Comparison of ENCODE assay signal across 25 cellular contexts in the genomic region with DNA sequence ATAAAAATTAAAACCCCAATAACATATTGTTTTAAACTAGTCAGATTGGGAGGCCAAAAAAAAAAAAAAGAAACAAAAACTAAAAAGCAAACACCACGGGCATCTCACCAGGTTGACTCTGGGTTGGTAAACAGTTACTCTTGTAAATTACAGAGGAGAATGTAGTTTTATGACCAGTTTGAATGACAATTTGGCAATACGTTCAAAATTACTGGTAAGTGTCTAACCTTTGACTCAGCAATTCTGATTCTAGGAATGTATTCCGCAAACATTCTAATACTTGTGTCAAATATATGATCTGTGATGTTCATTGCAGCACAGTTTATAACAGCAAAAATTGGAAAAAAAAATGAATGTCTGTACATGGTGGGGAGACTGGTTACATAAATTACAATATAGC.
"Had no signal": no experiment of that assay in that cellular context is flagged by ENCODE, and none has a peak within 500 bp of the region (broad histone marks: within the 10 kb centered on the region; RNA-seq: fewer than 3 reads in every experiment).

No MANE protein-coding gene starts in this region.

- H3K27ac Mint-ChIP-seq: activated B cell treated with CpG ODN at 0.5 μM for 24 hours; activated CD4-positive, alpha-beta T cell treated with anti-CD3 and anti-CD28 coated beads, Interleukin-2, amount 10 ng/mL, durations not matched to agents 24 days and 14 days; activated CD8-positive, alpha-beta memory T cell treated with anti-CD3 and anti-CD28 coated beads, Interleukin-2, amount 10 ng/mL, durations not matched to agents 7 days and 5 days; activated naive CD4-positive, alpha-beta T cell treated with anti-CD3 and anti-CD28 coated beads, Interleukin-2, amount 50 U/mL, for 24 hours; activated T-helper 1 cell treated with anti-CD3 and anti-CD28 coated beads, Interleukin-12 subunit alpha, Interleukin-12 subunit beta, Interleukin-2, Interleukin-4 antibody, amounts not matched to agents 30 ng/mL and 10 ng/mL and 1 ng/mL, durations not matched to agents 14 hours and 24 hours and 36 hours; T-helper 17 cell had no signal

- H3K27ac ChIP-seq: breast epithelium had no signal

- H3K4me3 ChIP-seq: breast epithelium, MG63 had no signal

- H3K4me3 Mint-ChIP-seq: activated B cell treated with CpG ODN at 0.5 μM for 24 hours; activated CD4-positive, alpha-beta T cell treated with anti-CD3 and anti-CD28 coated beads, Interleukin-2, amount 10 ng/mL, durations not matched to agents 24 days and 14 days; activated CD8-positive, alpha-beta memory T cell treated with anti-CD3 and anti-CD28 coated beads, Interleukin-2, amount 10 ng/mL, durations not matched to agents 7 days and 5 days; activated naive CD4-positive, alpha-beta T cell treated with anti-CD3 and anti-CD28 coated beads, Interleukin-2, amount 50 U/mL, for 24 hours; activated T-cell treated with anti-CD3 and anti-CD28 coated beads, Interleukin-2, amount 50 U/mL, for 24 hours; activated T-helper 1 cell treated with anti-CD3 and anti-CD28 coated beads, Interleukin-12 subunit alpha, Interleukin-12 subunit beta, Interleukin-2, Interleukin-4 antibody, amounts not matched to agents 30 ng/mL and 10 ng/mL and 1 ng/mL, durations not matched to agents 14 hours and 24 hours and 36 hours; T-helper 17 cell had no signal

- H3K36me3 Mint-ChIP-seq: activated CD8-positive, alpha-beta memory T cell treated with anti-CD3 and anti-CD28 coated beads, Interleukin-2, amount 10 ng/mL, durations not matched to agents 7 days and 5 days; activated naive CD4-positive, alpha-beta T cell treated with anti-CD3 and anti-CD28 coated beads, Interleukin-2, amount 50 U/mL, for 24 hours had no signal

- ATAC-seq: activated CD8-positive, alpha-beta memory T cell treated with anti-CD3 and anti-CD28 coated beads, Interleukin-2, amount 10 ng/mL, durations not matched to agents 7 days and 5 days; T-helper 17 cell had no signal

- H3K4me1 ChIP-seq: breast epithelium had no signal

- H3K9me3 ChIP-seq: MG63 had no signal

- DNase-seq: activated B cell treated with CpG ODN at 0.5 μM for 24 hours; activated CD4-positive, alpha-beta T cell treated with anti-CD3 and anti-CD28 coated beads for 1 hour; activated CD4-positive, alpha-beta T cell treated with anti-CD3 and anti-CD28 coated beads, Interleukin-2, amount 10 ng/mL, durations not matched to agents 24 days and 14 days; activated CD4-positive, alpha-beta T cell treated with anti-CD3 and anti-CD28 coated beads, Interleukin-2, amount 50 U/mL, for 48 hours; activated CD8-positive, alpha-beta memory T cell treated with anti-CD3 and anti-CD28 coated beads, Interleukin-2, amount 10 ng/mL, durations not matched to agents 7 days and 5 days; activated effector memory CD4-positive, alpha-beta T cell treated with Interleukin-2 at 50 U/mL for 16 hours; activated naive CD4-positive, alpha-beta T cell; activated T-cell treated with anti-CD3 and anti-CD28 coated beads, Interleukin-2, amount 50 U/mL, for 24 hours; aorta; caudate nucleus; MG63; NCI-H1092 treated with DMSO at 0.1 percent for 48 hours; NCI-H1417 treated with DMSO at 0.1 percent for 48 hours; NCI-H2029; NCI-H2107; NCI-H345; NCI-H774; NK-92 treated with Interleukin-12 subunit alpha and Interleukin-12 subunit beta, amount 100 ng/mL, for 24 hours; SHP77 treated with DMSO at 0.1 percent for 48 hours; T-helper 17 cell; T-helper 9 cell had no signal

- H3K9me3 Mint-ChIP-seq: activated CD4-positive, alpha-beta T cell treated with anti-CD3 and anti-CD28 coated beads, Interleukin-2, amount 10 ng/mL, durations not matched to agents 24 days and 14 days; activated naive CD4-positive, alpha-beta T cell treated with anti-CD3 and anti-CD28 coated beads, Interleukin-2, amount 50 U/mL, for 24 hours; activated T-cell treated with anti-CD3 and anti-CD28 coated beads, Interleukin-2, amount 50 U/mL, for 24 hours had no signal

- H3K27me3 ChIP-seq: MG63 had no signal

- H3K4me1 Mint-ChIP-seq: activated CD4-positive, alpha-beta T cell treated with anti-CD3 and anti-CD28 coated beads, Interleukin-2, amount 10 ng/mL, durations not matched to agents 24 days and 14 days had no signal

- H3K36me3 ChIP-seq: breast epithelium, MG63 had no signal

- FAIRE-seq: RCC 7860 had no signal
